19 cellular contexts compared by ENCODE assay signal in genomic region chr20:23096073-23096472, GRCh38. TPM values are rescaled to one million over a fixed set of nuclear protein-coding genes. Genes with fewer than 3 reads are reported as not detected.
"Had no signal": no experiment of that assay in that cellular context is flagged by ENCODE, and none has a peak within 500 bp of the region (broad histone marks: within the 10 kb centered on the region; RNA-seq: fewer than 3 reads in every experiment).

No MANE protein-coding gene starts in this region.

- H3K27me3 ChIP-seq: heart right ventricle, pancreas, testis had no signal

- H3K27ac Mint-ChIP-seq: activated CD8-positive, alpha-beta T cell treated with anti-CD3 and anti-CD28 coated beads, Interleukin-2, amount 10 ng/mL, durations not matched to agents 7 days and 5 days; activated naive CD8-positive, alpha-beta T cell treated with anti-CD3 and anti-CD28 coated beads for 36 hours; memory B cell; nephron progenitor cell; stimulated activated memory B cell treated with anti-CD40 and anti-IgM and Interleukin-4, amounts not matched to agents 10 μg/mL and 1 μg/mL and 100 μg/mL, for 72 hours; type B pancreatic cell had no signal

- H3K36me3 ChIP-seq: heart right ventricle, pancreas had no signal

- DNase-seq: activated CD4-positive, alpha-beta T cell treated with anti-CD3 and anti-CD28 coated beads for 1 hour; activated CD4-positive, alpha-beta T cell treated with anti-CD3 and anti-CD28 coated beads, Interleukin-2, amount 50 U/mL, for 1 hour; activated CD8-positive, alpha-beta T cell treated with anti-CD3 and anti-CD28 coated beads, Interleukin-2, amount 10 ng/mL, durations not matched to agents 7 days and 5 days; activated naive CD8-positive, alpha-beta T cell treated with anti-CD3 and anti-CD28 coated beads for 36 hours; cerebellar nuclear complex; cortex of kidney; heart right ventricle; islet precursor cell; left cardiac atrium; nephron progenitor cell; right cardiac atrium; small intestine; stimulated activated CD4-positive, alpha-beta T cell treated with anti-CD3 and anti-CD28 coated beads, Interleukin-2, amount 100 ng/mL, for 24 hours; T-helper 1 cell; testis had no signal

- H3K4me3 ChIP-seq: heart right ventricle, pancreas, testis had no signal

- H3K9me3 ChIP-seq: heart right ventricle, pancreas, testis had no signal

- H3K27me3 Mint-ChIP-seq: stimulated activated memory B cell treated with anti-CD40 and anti-IgM and Interleukin-4, amounts not matched to agents 10 μg/mL and 1 μg/mL and 100 μg/mL, for 72 hours had no signal

- H3K36me3 Mint-ChIP-seq: activated naive CD8-positive, alpha-beta T cell treated with anti-CD3 and anti-CD28 coated beads for 36 hours; memory B cell; stimulated activated memory B cell treated with anti-CD40 and anti-IgM and Interleukin-4, amounts not matched to agents 10 μg/mL and 1 μg/mL and 100 μg/mL, for 72 hours; type B pancreatic cell had no signal

- H3K4me3 Mint-ChIP-seq: activated CD8-positive, alpha-beta T cell treated with anti-CD3 and anti-CD28 coated beads, Interleukin-2, amount 10 ng/mL, durations not matched to agents 7 days and 5 days; activated naive CD8-positive, alpha-beta T cell treated with anti-CD3 and anti-CD28 coated beads for 36 hours; memory B cell; nephron progenitor cell; stimulated activated memory B cell treated with anti-CD40 and anti-IgM and Interleukin-4, amounts not matched to agents 10 μg/mL and 1 μg/mL and 100 μg/mL, for 72 hours; type B pancreatic cell had no signal

- H3K27ac ChIP-seq: pancreas, testis had no signal

- H3K9me3 Mint-ChIP-seq: activated naive CD8-positive, alpha-beta T cell treated with anti-CD3 and anti-CD28 coated beads for 36 hours; memory B cell had no signal

- H3K4me1 Mint-ChIP-seq: activated naive CD8-positive, alpha-beta T cell treated with anti-CD3 and anti-CD28 coated beads for 36 hours; memory B cell; stimulated activated memory B cell treated with anti-CD40 and anti-IgM and Interleukin-4, amounts not matched to agents 10 μg/mL and 1 μg/mL and 100 μg/mL, for 72 hours had no signal

RNA-seq across cellular contexts. Expression of gene THBD, which starts 46.6 kb away (rescaled TPM):
- total RNA-seq: activated CD8-positive, alpha-beta T cell treated with anti-CD3 and anti-CD28 coated beads, Interleukin-2, amount 10 ng/mL, durations not matched to agents 7 days and 5 days; activated naive CD8-positive, alpha-beta T cell treated with anti-CD3 and anti-CD28 coated beads for 36 hours had no signal
